In genomic region chr22:24514241-24515024, GRCh38 we compare ENCODE assay signal across 1 cellular context.
A peak's percentile ranks its signal among the peaks of the same experiment; 100 is the strongest.
TF ChIP-seq lines count a peak whose summit lies in the region.

No MANE protein-coding gene starts in this region.

TF ChIP-seq in liver, 16 proteins besides CTCF, POLR2A, EP300 and RAD21 (continued from another document):
- peak; percentile 68 for TF ChIP-seq REST (IDR thresholded peaks at IDR 0.05)
- no peak for TF ChIP-seq GABPA (IDR thresholded peaks at IDR 0.05 in 1 of 2, conservative IDR thresholded peaks at IDR 0.05 in 1 of 2)
- TF ChIP-seq SP1 (IDR thresholded peaks at IDR 0.05): peak; percentile 60
- peak; percentile 58 to 84 for TF ChIP-seq HNF4A (conservative IDR thresholded peaks at IDR 0.05)
- TF ChIP-seq RXRA (IDR thresholded peaks at IDR 0.05): peak; percentile 73 to 90
- peak; percentile 91 for TF ChIP-seq FOXA2 (IDR thresholded peaks at IDR 0.05)
- TF ChIP-seq ATF3 (IDR thresholded peaks at IDR 0.05): no peak
- peak in 1 of 2 donors; percentile 76 for TF ChIP-seq JUND (IDR thresholded peaks at IDR 0.05)
- no peak for TF ChIP-seq TAF1 (conservative IDR thresholded peaks at IDR 0.05)
- peak in 1 of 2 donors; percentile 71 for TF ChIP-seq EGR1 (IDR thresholded peaks at IDR 0.05; ENCODE audit: low read depth in 2 of 2)
TF ChIP-seq in liver: peak in this region for 12.
